In the genomic region with DNA sequence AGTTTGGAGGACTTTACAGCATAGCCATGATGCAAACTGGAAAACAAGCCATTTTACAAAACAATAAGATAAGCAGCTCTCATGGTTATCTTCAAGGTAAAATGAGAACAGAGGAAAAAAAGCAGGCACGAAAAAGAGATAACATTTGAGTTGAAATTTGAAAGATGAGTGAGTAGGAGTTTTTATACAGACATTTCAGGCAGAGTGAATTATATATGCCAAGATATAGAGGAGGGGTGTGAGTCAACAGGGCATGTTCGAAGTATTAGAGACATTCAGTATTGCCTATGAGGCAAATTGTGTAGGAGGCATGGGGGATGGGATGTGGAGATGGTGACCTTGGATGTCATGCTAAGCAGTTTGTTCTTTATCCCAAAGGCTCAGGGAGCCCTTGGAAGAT, we compare ENCODE assay signal across 1 cellular context.
TF ChIP-seq lines count a peak whose summit lies in the region.

No MANE protein-coding gene starts in this region.

TF ChIP-seq in K562, 482 proteins besides CTCF, POLR2A, EP300 and RAD21 (continued from another document):
- TF ChIP-seq, protein P1, sequence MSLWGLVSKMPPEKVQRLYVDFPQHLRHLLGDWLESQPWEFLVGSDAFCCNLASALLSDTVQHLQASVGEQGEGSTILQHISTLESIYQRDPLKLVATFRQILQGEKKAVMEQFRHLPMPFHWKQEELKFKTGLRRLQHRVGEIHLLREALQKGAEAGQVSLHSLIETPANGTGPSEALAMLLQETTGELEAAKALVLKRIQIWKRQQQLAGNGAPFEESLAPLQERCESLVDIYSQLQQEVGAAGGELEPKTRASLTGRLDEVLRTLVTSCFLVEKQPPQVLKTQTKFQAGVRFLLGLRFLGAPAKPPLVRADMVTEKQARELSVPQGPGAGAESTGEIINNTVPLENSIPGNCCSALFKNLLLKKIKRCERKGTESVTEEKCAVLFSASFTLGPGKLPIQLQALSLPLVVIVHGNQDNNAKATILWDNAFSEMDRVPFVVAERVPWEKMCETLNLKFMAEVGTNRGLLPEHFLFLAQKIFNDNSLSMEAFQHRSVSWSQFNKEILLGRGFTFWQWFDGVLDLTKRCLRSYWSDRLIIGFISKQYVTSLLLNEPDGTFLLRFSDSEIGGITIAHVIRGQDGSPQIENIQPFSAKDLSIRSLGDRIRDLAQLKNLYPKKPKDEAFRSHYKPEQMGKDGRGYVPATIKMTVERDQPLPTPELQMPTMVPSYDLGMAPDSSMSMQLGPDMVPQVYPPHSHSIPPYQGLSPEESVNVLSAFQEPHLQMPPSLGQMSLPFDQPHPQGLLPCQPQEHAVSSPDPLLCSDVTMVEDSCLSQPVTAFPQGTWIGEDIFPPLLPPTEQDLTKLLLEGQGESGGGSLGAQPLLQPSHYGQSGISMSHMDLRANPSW (CRISPR knock-in tag; IDR thresholded peaks at IDR 0.05), result no peak
- TF ChIP-seq, protein P2, sequence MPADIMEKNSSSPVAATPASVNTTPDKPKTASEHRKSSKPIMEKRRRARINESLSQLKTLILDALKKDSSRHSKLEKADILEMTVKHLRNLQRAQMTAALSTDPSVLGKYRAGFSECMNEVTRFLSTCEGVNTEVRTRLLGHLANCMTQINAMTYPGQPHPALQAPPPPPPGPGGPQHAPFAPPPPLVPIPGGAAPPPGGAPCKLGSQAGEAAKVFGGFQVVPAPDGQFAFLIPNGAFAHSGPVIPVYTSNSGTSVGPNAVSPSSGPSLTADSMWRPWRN (IDR thresholded peaks at IDR 0.05; ENCODE audit: low read depth), result no peak
- TF ChIP-seq PURB (CRISPR knock-in tag; IDR thresholded peaks at IDR 0.05; ENCODE audit: low read depth) (no peak), FOXA3 (CRISPR knock-in tag; conservative IDR thresholded peaks at IDR 0.05 in 1 of 2, IDR thresholded peaks at IDR 0.05 in 1 of 2) (no peak), ERF (CRISPR knock-in tag; IDR thresholded peaks at IDR 0.05) (no peak), SAP30 (IDR thresholded peaks at IDR 0.05; ENCODE audit: borderline replicate concordance, insufficient read depth, low read depth, low read length, poor library complexity, severe bottlenecking) (no peak), ZFP1 (CRISPR knock-in tag; IDR thresholded peaks at IDR 0.05) (no peak), ZFX (CRISPR knock-in tag; IDR thresholded peaks at IDR 0.05) (no peak), GATAD2A (IDR thresholded peaks at IDR 0.05) (no peak), MIER1 (IDR thresholded peaks at IDR 0.05; ENCODE audit: low read depth) (no peak), SMAD4 (CRISPR knock-in tag; conservative IDR thresholded peaks at IDR 0.05) (no peak)
- TF ChIP-seq, protein P3, sequence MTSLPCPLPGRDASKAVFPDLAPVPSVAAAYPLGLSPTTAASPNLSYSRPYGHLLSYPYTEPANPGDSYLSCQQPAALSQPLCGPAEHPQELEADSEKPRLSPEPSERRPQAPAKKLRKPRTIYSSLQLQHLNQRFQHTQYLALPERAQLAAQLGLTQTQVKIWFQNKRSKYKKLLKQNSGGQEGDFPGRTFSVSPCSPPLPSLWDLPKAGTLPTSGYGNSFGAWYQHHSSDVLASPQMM (CRISPR knock-in tag; IDR thresholded peaks at IDR 0.05), result no peak
- TF ChIP-seq, protein P4, sequence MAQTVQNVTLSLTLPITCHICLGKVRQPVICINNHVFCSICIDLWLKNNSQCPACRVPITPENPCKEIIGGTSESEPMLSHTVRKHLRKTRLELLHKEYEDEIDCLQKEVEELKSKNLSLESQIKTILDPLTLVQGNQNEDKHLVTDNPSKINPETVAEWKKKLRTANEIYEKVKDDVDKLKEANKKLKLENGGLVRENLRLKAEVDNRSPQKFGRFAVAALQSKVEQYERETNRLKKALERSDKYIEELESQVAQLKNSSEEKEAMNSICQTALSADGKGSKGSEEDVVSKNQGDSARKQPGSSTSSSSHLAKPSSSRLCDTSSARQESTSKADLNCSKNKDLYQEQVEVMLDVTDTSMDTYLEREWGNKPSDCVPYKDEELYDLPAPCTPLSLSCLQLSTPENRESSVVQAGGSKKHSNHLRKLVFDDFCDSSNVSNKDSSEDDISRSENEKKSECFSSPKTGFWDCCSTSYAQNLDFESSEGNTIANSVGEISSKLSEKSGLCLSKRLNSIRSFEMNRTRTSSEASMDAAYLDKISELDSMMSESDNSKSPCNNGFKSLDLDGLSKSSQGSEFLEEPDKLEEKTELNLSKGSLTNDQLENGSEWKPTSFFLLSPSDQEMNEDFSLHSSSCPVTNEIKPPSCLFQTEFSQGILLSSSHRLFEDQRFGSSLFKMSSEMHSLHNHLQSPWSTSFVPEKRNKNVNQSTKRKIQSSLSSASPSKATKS (CRISPR knock-in tag; IDR thresholded peaks at IDR 0.05), result no peak
